1 cellular context compared by ENCODE assay signal in genomic region chr7:22992874-22993840, GRCh38.
TF ChIP-seq lines count a peak whose summit lies in the region.

No MANE protein-coding gene starts in this region.

TF ChIP-seq in GM23338, 12 proteins besides CTCF, POLR2A, EP300 and RAD21 (continued from another document):
- TF ChIP-seq ETS1 (IDR thresholded peaks at IDR 0.05) (no peak), POLR2AphosphoS5 (IDR thresholded peaks at IDR 0.05; ENCODE audit: low read depth) (no peak), CREB1 (CRISPR knock-in tag; IDR thresholded peaks at IDR 0.05; ENCODE audit: low read depth) (no peak), EZH2phosphoT487 (IDR thresholded peaks at IDR 0.05; ENCODE audit: unreplicated experiment) (no peak), REST (IDR thresholded peaks at IDR 0.05; ENCODE audit: unreplicated experiment) (no peak), ZNF114 (CRISPR knock-in tag; IDR thresholded peaks at IDR 0.05) (no peak)
